Comparison of ENCODE assay signal across 11 cellular contexts in genomic region chr4:926538-926937, GRCh38.
DNase-seq lines count a peak whose midpoint lies in the region; ATAC-seq and TF ChIP-seq lines count a peak whose summit lies in the region.
"Had no signal": no experiment of that assay in that cellular context is flagged by ENCODE, and none has a peak within 500 bp of the region (broad histone marks: within the 10 kb centered on the region; RNA-seq: fewer than 3 reads in every experiment).

No MANE protein-coding gene starts in this region.

- ATAC-seq in HG02885 (IDR thresholded peaks at IDR 0.05; ENCODE audit: poor library complexity, unreplicated experiment) (no peak), HG02852 (IDR thresholded peaks at IDR 0.05; ENCODE audit: unreplicated experiment) (no peak)
- ATAC-seq: activated naive CD8-positive, alpha-beta T cell treated with anti-CD3 and anti-CD28 coated beads, Interleukin-2, amount 50 U/mL, for 24 hours; GM12878 had no signal

- DNase-seq in DMS114 treated with DMSO at 0.1 percent for 48 hours (lab: John Stamatoyannopoulos, UW; ENCODE audit: unreplicated experiment) = peak; percentile 11
- no peak for DNase-seq in choroid plexus epithelial cell (ENCODE audit: low read depth)
- DNase-seq in nephron progenitor cell = peak; percentile 62
- DNase-seq in activated CD8-positive, alpha-beta memory T cell treated with anti-CD3 and anti-CD28 coated beads, Interleukin-2, amount 50 U/mL, for 4 hours = no peak
- no peak for DNase-seq in pons (ENCODE audit: low spot score)
- DNase-seq: activated naive CD8-positive, alpha-beta T cell treated with anti-CD3 and anti-CD28 coated beads, Interleukin-2, amount 50 U/mL, for 24 hours; NK-92 treated with Interleukin-12 subunit alpha and Interleukin-12 subunit beta, amount 100 ng/mL, for 24 hours had no signal

- no peaks in the 10 kb centered on the region for H3K9me3 Mint-ChIP-seq in nephron progenitor cell
- H3K9me3 Mint-ChIP-seq: activated naive CD8-positive, alpha-beta T cell treated with anti-CD3 and anti-CD28 coated beads, Interleukin-2, amount 50 U/mL, for 24 hours had no signal

- H3K4me1 Mint-ChIP-seq in nephron progenitor cell = peaks cover 49% of the 10 kb centered on the region

- peaks cover 13% of the 10 kb centered on the region for H3K36me3 Mint-ChIP-seq in nephron progenitor cell (ENCODE audit: low read depth)

- TF ChIP-seq CTCF in LNCAP (IDR thresholded peaks at IDR 0.05) = peak; percentile 58
- TF ChIP-seq CTCF in choroid plexus epithelial cell (conservative IDR thresholded peaks at IDR 0.05; ENCODE audit: low read depth, low read length) = peak; percentile 58
- peak; percentile 52 for TF ChIP-seq CTCF in nephron progenitor cell (IDR thresholded peaks at IDR 0.05)

- H3K4me3 ChIP-seq in choroid plexus epithelial cell (ENCODE audit: low read depth, low read length) = no peak overlapping the region
- H3K4me3 ChIP-seq: GM12878 had no signal

- no peaks in the 10 kb centered on the region for H3K27me3 Mint-ChIP-seq in nephron progenitor cell (ENCODE audit: low read depth, poor library complexity)
- H3K27me3 Mint-ChIP-seq: activated naive CD8-positive, alpha-beta T cell treated with anti-CD3 and anti-CD28 coated beads, Interleukin-2, amount 50 U/mL, for 24 hours had no signal

- H3K27ac Mint-ChIP-seq in nephron progenitor cell = no peak overlapping the region

- no peak overlapping the region for H3K4me3 Mint-ChIP-seq in nephron progenitor cell

Comparison
In these comparisons a context has a peak if more than half of its experiments do, and no peak if none do; other contexts are left out.
1. DNase-seq: peak in DMS114 treated with DMSO at 0.1 percent for 48 hours (single experiment) and nephron progenitor cell (single experiment); none in choroid plexus epithelial cell (single experiment), activated CD8-positive, alpha-beta memory T cell treated with anti-CD3 and anti-CD28 coated beads, Interleukin-2, amount 50 U/mL, for 4 hours (single experiment) and pons (single experiment).
2. Peak in every context shown above with its lines, with median percentiles within 50 percentile points of each other: CTCF ChIP-seq.